ENCODE assay signal across 1 cellular context in genomic region chr4:2333356-2333841, GRCh38.
TF ChIP-seq lines count a peak whose summit lies in the region.

No MANE protein-coding gene starts in this region.

TF ChIP-seq in H1, 55 proteins besides CTCF, POLR2A, EP300 and RAD21 (continued from another document):
- TF ChIP-seq E2F6 (IDR thresholded peaks at IDR 0.05): no peak
